Comparison of ENCODE assay signal across 1 cellular context in genomic region chr12:68119250-68119649, GRCh38.
TF ChIP-seq lines count a peak whose summit lies in the region.

No MANE protein-coding gene starts in this region.

TF ChIP-seq in SK-N-SH, 30 proteins besides CTCF, POLR2A, EP300 and RAD21 (continued from another document):
- no peak for TF ChIP-seq REST (IDR thresholded peaks at IDR 0.05; ENCODE audit: low read depth, low read length)
